Comparison of ENCODE assay signal across 8 cellular contexts in genomic region chr5:153965102-153965645, GRCh38.
DNase-seq lines count a peak whose midpoint lies in the region; ATAC-seq, FAIRE-seq and TF ChIP-seq lines count a peak whose summit lies in the region.

No MANE protein-coding gene starts in this region.

- H3K4me2 ChIP-seq in BLaER1 treated with 17β-estradiol and CSF1 and Interleukin-3, amounts not matched to agents 10 nM and 100 nM: peak overlapping the region in 7 of 11 experiments; percentile 19 to 76 (median 36); a peak in 7 of 22 replicates

- H3K9ac ChIP-seq in BLaER1 treated with 17β-estradiol and CSF1 and Interleukin-3, amounts not matched to agents 10 nM and 100 nM: no peak overlapping the region

- H3K9me3 Mint-ChIP-seq in activated T-cell treated with anti-CD3 and anti-CD28 coated beads, Interleukin-2, amount 50 U/mL, for 24 hours: no peaks in the 10 kb centered on the region

- no peaks in the 10 kb centered on the region for H4K20me1 ChIP-seq in BLaER1 treated with 17β-estradiol and CSF1 and Interleukin-3, amounts not matched to agents 10 nM and 100 nM

- no peak overlapping the region for H3K27ac ChIP-seq in BLaER1 treated with 17β-estradiol and CSF1 and Interleukin-3, amounts not matched to agents 10 nM and 100 nM

- ATAC-seq in GM18861 (IDR thresholded peaks at IDR 0.05; ENCODE audit: unreplicated experiment) (peak; percentile 69), HG03196 (IDR thresholded peaks at IDR 0.05; ENCODE audit: unreplicated experiment) (peak; percentile 73), omental fat pad (ENCODE audit: low FRiP score) (peak; percentile 79), GM18520 (IDR thresholded peaks at IDR 0.05; ENCODE audit: unreplicated experiment) (no peak)

- no peak overlapping the region for H3K4me3 Mint-ChIP-seq in activated T-cell treated with anti-CD3 and anti-CD28 coated beads, Interleukin-2, amount 50 U/mL, for 24 hours

- no peak for FAIRE-seq in frontal cortex (lab: Jason Lieb, UNC)

- peaks cover 10% of the 10 kb centered on the region for H3K4me1 Mint-ChIP-seq in activated T-cell treated with anti-CD3 and anti-CD28 coated beads, Interleukin-2, amount 50 U/mL, for 24 hours (ENCODE audit: low read depth)

- H3K36me3 ChIP-seq in BLaER1 treated with 17β-estradiol and CSF1 and Interleukin-3, amounts not matched to agents 10 nM and 100 nM: no peaks in the 10 kb centered on the region

- H3K36me3 Mint-ChIP-seq in activated T-cell treated with anti-CD3 and anti-CD28 coated beads, Interleukin-2, amount 50 U/mL, for 24 hours (ENCODE audit: low read depth): no peaks in the 10 kb centered on the region

- H3K27ac Mint-ChIP-seq in activated T-cell treated with anti-CD3 and anti-CD28 coated beads, Interleukin-2, amount 50 U/mL, for 24 hours: no peak overlapping the region

- H3K27me3 ChIP-seq in BLaER1 treated with 17β-estradiol and CSF1 and Interleukin-3, amounts not matched to agents 10 nM and 100 nM: no peaks in the 10 kb centered on the region

- DNase-seq in NCI-H510A treated with DMSO at 0.1 percent for 48 hours (lab: John Stamatoyannopoulos, UW): peak; percentile 55
- DNase-seq in activated T-cell treated with anti-CD3 and anti-CD28 coated beads, Interleukin-2, amount 50 U/mL, for 24 hours: peak; percentile 44
- DNase-seq in frontal cortex (ENCODE audit: low spot score in 2 of 2): peak; percentile 29 to 69
- no peak for DNase-seq in omental fat pad (ENCODE audit: low spot score)

- peak in 1 of 3 donors; percentile 63 for TF ChIP-seq CTCF in omental fat pad (IDR thresholded peaks at IDR 0.05)

- no peak overlapping the region for H3K4me3 ChIP-seq in BLaER1 treated with 17β-estradiol and CSF1 and Interleukin-3, amounts not matched to agents 10 nM and 100 nM

- peaks cover 2% of the 10 kb centered on the region for H3K27me3 Mint-ChIP-seq in activated T-cell treated with anti-CD3 and anti-CD28 coated beads, Interleukin-2, amount 50 U/mL, for 24 hours

- H3K9me3 ChIP-seq in BLaER1 treated with 17β-estradiol and CSF1 and Interleukin-3, amounts not matched to agents 10 nM and 100 nM (replicated peaks in 1 of 11): no peaks in the 10 kb centered on the region

- peaks cover 11 to 30% (median 18%) of the 10 kb centered on the region in 10 experiments for H3K4me1 ChIP-seq in BLaER1 treated with 17β-estradiol and CSF1 and Interleukin-3, amounts not matched to agents 10 nM and 100 nM
